ENCODE assay signal across 1 cellular context in genomic region chr1:116508984-116509980, GRCh38.
A peak's percentile ranks its signal among the peaks of the same experiment; 100 is the strongest.
TF ChIP-seq lines count a peak whose summit lies in the region.

No MANE protein-coding gene starts in this region.

TF ChIP-seq in HepG2, 621 proteins besides CTCF, POLR2A, EP300 and RAD21 (continued from another document and continues in another):
- 0 out of 2 replicates have a peak, but pooled peaks have one; percentile 27 for TF ChIP-seq CREM (IDR thresholded peaks at IDR 0.05)
- no peak for TF ChIP-seq CREM (CRISPR knock-in tag; IDR thresholded peaks at IDR 0.05)
- no peak for TF ChIP-seq GATAD1 (CRISPR knock-in tag; IDR thresholded peaks at IDR 0.05)
- TF ChIP-seq PPARG (CRISPR knock-in tag; conservative IDR thresholded peaks at IDR 0.05) = peak; percentile 68; the same call in 1 of the 2 replicates
- peak; percentile 15 for TF ChIP-seq TEAD3 (CRISPR knock-in tag; optimal IDR thresholded peaks at IDR 0.05; ENCODE audit: borderline replicate concordance)
- TF ChIP-seq ZNF549 (CRISPR knock-in tag; IDR thresholded peaks at IDR 0.05) = no peak
- peak; percentile 46; the same call in 1 of the 2 replicates for TF ChIP-seq ISL2 (CRISPR knock-in tag; IDR thresholded peaks at IDR 0.05)
- TF ChIP-seq TFDP2 (CRISPR knock-in tag; IDR thresholded peaks at IDR 0.05) = no peak
- TF ChIP-seq YEATS2 (CRISPR knock-in tag; IDR thresholded peaks at IDR 0.05; ENCODE audit: borderline replicate concordance) = no peak
- no peak for TF ChIP-seq ZNF775 (CRISPR knock-in tag; IDR thresholded peaks at IDR 0.05; ENCODE audit: borderline replicate concordance)
- TF ChIP-seq PAX8 (CRISPR knock-in tag; IDR thresholded peaks at IDR 0.05; ENCODE audit: borderline replicate concordance) = no peak
- TF ChIP-seq HOMEZ (CRISPR knock-in tag; IDR thresholded peaks at IDR 0.05; ENCODE audit: low read depth) = peak; percentile 73; the same call in 1 of the 2 replicates
- peak; percentile 77; the same call in 1 of the 2 replicates for TF ChIP-seq ELF3 (CRISPR knock-in tag; IDR thresholded peaks at IDR 0.05)
- TF ChIP-seq SCMH1 (CRISPR knock-in tag; IDR thresholded peaks at IDR 0.05; ENCODE audit: borderline replicate concordance) = no peak
- TF ChIP-seq SOX6 (IDR thresholded peaks at IDR 0.05) = no peak
- TF ChIP-seq SOX6 (CRISPR knock-in tag; IDR thresholded peaks at IDR 0.05) = peak; percentile 65
- TF ChIP-seq ZNF512B (CRISPR knock-in tag; IDR thresholded peaks at IDR 0.05; ENCODE audit: borderline replicate concordance) = no peak
- peak; percentile 95 for TF ChIP-seq ESRRA (CRISPR knock-in tag; IDR thresholded peaks at IDR 0.05; ENCODE audit: low read depth)
- TF ChIP-seq ZNF512 (CRISPR knock-in tag; IDR thresholded peaks at IDR 0.05) = no peak
- TF ChIP-seq MYC (CRISPR knock-in tag; IDR thresholded peaks at IDR 0.05; ENCODE audit: borderline replicate concordance) = no peak
- TF ChIP-seq ZFP1 (CRISPR knock-in tag; IDR thresholded peaks at IDR 0.05) = 0 out of 2 replicates have a peak, but pooled peaks have one; percentile 49
- no peak for TF ChIP-seq ZNF33B (CRISPR knock-in tag; IDR thresholded peaks at IDR 0.05)
- no peak for TF ChIP-seq KDM2A (CRISPR knock-in tag; IDR thresholded peaks at IDR 0.05; ENCODE audit: borderline replicate concordance, low read depth)
- no peak for TF ChIP-seq ATF1 (CRISPR knock-in tag; IDR thresholded peaks at IDR 0.05)
- no peak for TF ChIP-seq ZNF720 (CRISPR knock-in tag; IDR thresholded peaks at IDR 0.05)
- peak; percentile 45; the same call in 1 of the 2 replicates for TF ChIP-seq IRF2 (CRISPR knock-in tag; IDR thresholded peaks at IDR 0.05)
- TF ChIP-seq ATF3 (CRISPR knock-in tag; IDR thresholded peaks at IDR 0.05) = peak; percentile 37; the same call in 1 of the 2 replicates
- no peak for TF ChIP-seq ZNF580 (CRISPR knock-in tag; IDR thresholded peaks at IDR 0.05; ENCODE audit: borderline replicate concordance, low read depth)
- no peak for TF ChIP-seq SETDB1 (CRISPR knock-in tag; IDR thresholded peaks at IDR 0.05; ENCODE audit: borderline replicate concordance)
- no peak for TF ChIP-seq ZFP36L2 (CRISPR knock-in tag; IDR thresholded peaks at IDR 0.05)
- TF ChIP-seq ZBTB14 (CRISPR knock-in tag; IDR thresholded peaks at IDR 0.05) = no peak
- no peak for TF ChIP-seq ZUFSP (CRISPR knock-in tag; IDR thresholded peaks at IDR 0.05; ENCODE audit: borderline replicate concordance)
- peak; percentile 50; the same call in 1 of the 2 replicates for TF ChIP-seq NR2F2 (IDR thresholded peaks at IDR 0.05; ENCODE audit: borderline replicate concordance, low read depth)
- TF ChIP-seq ZSCAN21 (CRISPR knock-in tag; IDR thresholded peaks at IDR 0.05; ENCODE audit: borderline replicate concordance) = no peak
- no peak for TF ChIP-seq SP4 (CRISPR knock-in tag; IDR thresholded peaks at IDR 0.05)
- no peak for TF ChIP-seq GMEB2 (CRISPR knock-in tag; IDR thresholded peaks at IDR 0.05; ENCODE audit: low read depth)
- 0 out of 2 replicates have a peak, but pooled peaks have one; percentile 18 for TF ChIP-seq IKZF5 (CRISPR knock-in tag; IDR thresholded peaks at IDR 0.05)
- TF ChIP-seq ZNF773 (CRISPR knock-in tag; IDR thresholded peaks at IDR 0.05; ENCODE audit: borderline replicate concordance) = no peak
- TF ChIP-seq PRDM15 (CRISPR knock-in tag; IDR thresholded peaks at IDR 0.05) = no peak
